Comparison of ENCODE assay signal across 9 cellular contexts in genomic region chr7:75971961-75972763, GRCh38. TPM values are rescaled to one million over a fixed set of nuclear protein-coding genes. Genes with fewer than 3 reads are reported as not detected.
DNase-seq lines count a peak whose midpoint lies in the region; ATAC-seq and TF ChIP-seq lines count a peak whose summit lies in the region.
"Had no signal": no experiment of that assay in that cellular context is flagged by ENCODE, and none has a peak within 500 bp of the region (broad histone marks: within the 10 kb centered on the region; RNA-seq: fewer than 3 reads in every experiment).

No MANE protein-coding gene starts in this region.

- peaks cover 13 to 51% (median 45%) of the 10 kb centered on the region in 12 donors for H3K4me1 ChIP-seq in heart left ventricle
- peaks cover 40 to 65% of the 10 kb centered on the region in 2 donors for H3K4me1 ChIP-seq in gastrocnemius medialis

- intact Hi-C loops in heart left ventricle (cut with DNase I), result no loop called here
- intact Hi-C loops in gastrocnemius medialis (cut with DNase I; ENCODE audit: low total_unique reads), result no loop called here

- ATAC-seq in heart left ventricle (peak; percentile 41 to 62 (median 56)), gastrocnemius medialis (peak; percentile 53 to 56), GM19395 (IDR thresholded peaks at IDR 0.05; ENCODE audit: unreplicated experiment) (no peak), GM19035 (IDR thresholded peaks at IDR 0.05; ENCODE audit: unreplicated experiment) (no peak), GM19463 (IDR thresholded peaks at IDR 0.05; ENCODE audit: unreplicated experiment) (no peak)

- H3K9me3 ChIP-seq in heart left ventricle, result no peaks in the 10 kb centered on the region
- no peaks in the 10 kb centered on the region for H3K9me3 ChIP-seq in gastrocnemius medialis

- TF ChIP-seq POLR2A in heart left ventricle (IDR thresholded peaks at IDR 0.05) (no peak), gastrocnemius medialis (IDR thresholded peaks at IDR 0.05) (peak in 1 of 2 donors; percentile 11)

- H3K36me3 ChIP-seq in heart left ventricle (peaks cover 0 to 37% (median 20%) of the 10 kb centered on the region in 9 donors), gastrocnemius medialis (peaks cover 0 to 16% of the 10 kb centered on the region in 2 donors)

- WGBS in heart left ventricle, 4 donors, result 45 to 57% (median 46%) methylated on average over 18 to 19 of the region's 19 CpGs

- TF ChIP-seq CTCF in GM12875 (IDR thresholded peaks at IDR 0.05; ENCODE audit: borderline replicate concordance, insufficient read depth, low read depth, low read length), result 0 out of 2 replicates have a peak, but pooled peaks have one; percentile 20
- TF ChIP-seq CTCF in heart left ventricle (IDR thresholded peaks at IDR 0.05), result peak in 3 of 12 donors; percentile 11 to 23 (median 15)
- TF ChIP-seq CTCF in gastrocnemius medialis (IDR thresholded peaks at IDR 0.05 in 4 of 5, conservative IDR thresholded peaks at IDR 0.05 in 1 of 5), result peak in 3 of 5 experiments; percentile 24 to 47 (median 30)

- in situ Hi-C loops in gastrocnemius medialis (cut with MboI; ENCODE audit: low sequenced_read_pairs in 4 of 4), result no loop called here

- no peaks in the 10 kb centered on the region for H3K27me3 ChIP-seq in heart left ventricle
- no peaks in the 10 kb centered on the region for H3K27me3 ChIP-seq in gastrocnemius medialis

- H3K27ac ChIP-seq in heart left ventricle, result peak overlapping the region; percentile 20 to 79 (median 60)
- H3K27ac ChIP-seq in gastrocnemius medialis, result peak overlapping the region; percentile 91 to 97 (median 94)

- H3K4me3 ChIP-seq in GM12875 (ENCODE audit: low read depth, low read length) (no peak overlapping the region), heart left ventricle (no peak overlapping the region), gastrocnemius medialis (no peak overlapping the region)

- peak; percentile 82 for DNase-seq in SKM-1 treated with dmso at 0.1 percent for 144 hours (lab: John Stamatoyannopoulos, UW; ENCODE audit: unreplicated experiment)
- DNase-seq in heart left ventricle, result peak in 4 of 5 donors; percentile 64 to 83 (median 79)
- peak; percentile 83 to 90 for DNase-seq in gastrocnemius medialis
- no peak for DNase-seq in Ammon's horn (ENCODE audit: low spot score)
- DNase-seq: activated naive CD4-positive, alpha-beta T cell treated with anti-CD3 and anti-CD28 coated beads, Interleukin-2, amount 10 ng/mL, durations not matched to agents 7 days and 5 days had no signal

RNA-seq across cellular contexts. Expression of gene TMEM120A, which starts 22.2 kb away (rescaled TPM):
- total RNA-seq in heart left ventricle (100 to 1,000 TPM in 7 of 9 donors, 10 to 100 TPM in 2; 63.8 to 181 (median 125) TPM), gastrocnemius medialis (10 to 100 TPM; 21.3 to 56.7 (median 38.2) TPM)
- 100 to 1,000 TPM; 138 to 152 TPM for polyA plus RNA-seq in heart left ventricle

RNA-seq across cellular contexts. Expression of gene POR, which starts 57.2 kb away (rescaled TPM):
- total RNA-seq in heart left ventricle (100 to 1,000 TPM in 2 of 9 donors, 10 to 100 TPM in 7; 38.3 to 202 (median 80.0) TPM), gastrocnemius medialis (100 to 1,000 TPM in 3 of 4 donors, 10 to 100 TPM in 1; 85.7 to 218 (median 115) TPM)
- 100 to 1,000 TPM in 1 of 2 donors, 10 to 100 TPM in 1; 69.5 to 169 TPM for polyA plus RNA-seq in heart left ventricle

Comparison
In these comparisons a context has a peak if more than half of its experiments do, and no peak if none do; other contexts are left out.
1. ATAC-seq: peak in heart left ventricle (4 of 4) and gastrocnemius medialis (2 of 2); none in GM19395 (single experiment), GM19035 (single experiment) and GM19463 (single experiment).